ENCODE assay signal across 13 cellular contexts in genomic region chr3:52015431-52016256, GRCh38. TPM values are rescaled to one million over a fixed set of nuclear protein-coding genes. Genes with fewer than 3 reads are reported as not detected.
A peak's percentile ranks its signal among the peaks of the same experiment; 100 is the strongest.
DNase-seq lines count a peak whose midpoint lies in the region; ATAC-seq and TF ChIP-seq lines count a peak whose summit lies in the region.
"Had no signal": no experiment of that assay in that cellular context is flagged by ENCODE, and none has a peak within 500 bp of the region (broad histone marks: within the 10 kb centered on the region; RNA-seq: fewer than 3 reads in every experiment).

No MANE protein-coding gene starts in this region.

- H3K4me3 Mint-ChIP-seq in activated T-helper 17 cell treated with anti-CD3 and anti-CD28 coated beads, Interleukin-2, amount 50 U/mL, for 72 hours: no peak overlapping the region
- H3K4me3 Mint-ChIP-seq: CD4-positive, alpha-beta memory T cell had no signal

- no peak for ATAC-seq in left cardiac atrium
- no peak for ATAC-seq in activated T-helper 17 cell treated with anti-CD3 and anti-CD28 coated beads, Interleukin-2, amount 50 U/mL, for 72 hours (replicated peaks)
- no peak for ATAC-seq in thoracic aorta (ENCODE audit: insufficient number of reproducible peaks, low FRiP score, low read depth)
- no peak for ATAC-seq in HG02973 (IDR thresholded peaks at IDR 0.05; ENCODE audit: unreplicated experiment)
- ATAC-seq: left colon had no signal

- H3K27me3 Mint-ChIP-seq in activated T-helper 17 cell treated with anti-CD3 and anti-CD28 coated beads, Interleukin-2, amount 50 U/mL, for 72 hours: no peaks in the 10 kb centered on the region
- H3K27me3 Mint-ChIP-seq: CD4-positive, alpha-beta memory T cell had no signal

- peak overlapping the region; percentile 62 for H3K27ac Mint-ChIP-seq in activated T-helper 17 cell treated with anti-CD3 and anti-CD28 coated beads, Interleukin-2, amount 50 U/mL, for 72 hours

- DNase-seq in right atrium auricular region (ENCODE audit: low spot score): no peak
- DNase-seq in left cardiac atrium: no peak
- no peak for DNase-seq in thoracic aorta (ENCODE audit: low spot score)
- no peak for DNase-seq in ascending aorta (ENCODE audit: low spot score in 2 of 2)
- DNase-seq: ACHN; CD4-positive, alpha-beta memory T cell; DND-41; HCEC 1CT; left colon; occipital lobe; T-helper 2 cell had no signal

- H3K4me3 ChIP-seq in right atrium auricular region: no peak overlapping the region
- no peak overlapping the region for H3K4me3 ChIP-seq in thoracic aorta
- H3K4me3 ChIP-seq in ascending aorta: no peak overlapping the region

- no peaks in the 10 kb centered on the region for H3K36me3 Mint-ChIP-seq in activated T-helper 17 cell treated with anti-CD3 and anti-CD28 coated beads, Interleukin-2, amount 50 U/mL, for 72 hours (ENCODE audit: low read depth)
- H3K36me3 Mint-ChIP-seq: CD4-positive, alpha-beta memory T cell had no signal

- H3K4me1 Mint-ChIP-seq in activated T-helper 17 cell treated with anti-CD3 and anti-CD28 coated beads, Interleukin-2, amount 50 U/mL, for 72 hours: no peaks in the 10 kb centered on the region
- H3K4me1 Mint-ChIP-seq: CD4-positive, alpha-beta memory T cell had no signal

- intact Hi-C loops in left cardiac atrium (cut with DNase I): no loop called here
- intact Hi-C loops in ascending aorta (cut with DNase I): no loop called here

- H3K36me3 ChIP-seq in right atrium auricular region (no peaks in the 10 kb centered on the region), thoracic aorta (no peaks in the 10 kb centered on the region), ascending aorta (no peaks in the 10 kb centered on the region)

- H3K9me3 Mint-ChIP-seq in activated T-helper 17 cell treated with anti-CD3 and anti-CD28 coated beads, Interleukin-2, amount 50 U/mL, for 72 hours: no peaks in the 10 kb centered on the region

- H3K4me1 ChIP-seq in right atrium auricular region (peaks cover 0 to 76% of the 10 kb centered on the region in 2 donors), thoracic aorta (ENCODE audit: control insufficient read depth in 1 of 2, low read depth in 2 of 2) (peaks cover 21 to 51% of the 10 kb centered on the region in 2 donors), ascending aorta (peaks cover 12 to 43% of the 10 kb centered on the region in 2 donors)

- TF ChIP-seq CTCF in right atrium auricular region (IDR thresholded peaks at IDR 0.05) (no peak), thoracic aorta (IDR thresholded peaks at IDR 0.05) (no peak), ascending aorta (IDR thresholded peaks at IDR 0.05) (no peak)

- no peaks in the 10 kb centered on the region for H3K9me3 ChIP-seq in right atrium auricular region
- no peaks in the 10 kb centered on the region for H3K9me3 ChIP-seq in thoracic aorta
- H3K9me3 ChIP-seq in ascending aorta: no peaks in the 10 kb centered on the region

- H3K27me3 ChIP-seq in right atrium auricular region (no peaks in the 10 kb centered on the region), thoracic aorta (replicated peaks; ENCODE audit: insufficient read depth) (no peaks in the 10 kb centered on the region), ascending aorta (no peaks in the 10 kb centered on the region)

- H3K27ac ChIP-seq in right atrium auricular region (peak overlapping the region; percentile 93 to 96), thoracic aorta (peak overlapping the region; percentile 92 to 95), ascending aorta (peak overlapping the region in 1 of 2 donors; percentile 96)

RNA-seq across cellular contexts. Expression of gene RPL29, which starts 19.9 kb away (rescaled TPM):
- total RNA-seq in right atrium auricular region (1,000 to 10,000 TPM in 1 of 2 donors, 100 to 1,000 TPM in 1; 658 to 1,017 TPM), left cardiac atrium (100 to 1,000 TPM; 586 to 682 TPM), thoracic aorta (100 to 1,000 TPM; 642 to 718 TPM), ascending aorta (1,224 TPM)
- total RNA-seq in activated T-helper 17 cell treated with anti-CD3 and anti-CD28 coated beads, Interleukin-2, amount 50 U/mL, for 72 hours: 1,000 to 10,000 TPM; 1,433 to 1,498 TPM

RNA-seq across cellular contexts. Expression of gene ACY1, which starts 32.3 kb away (rescaled TPM):
- total RNA-seq in right atrium auricular region (10 to 100 TPM; 26.0 to 29.8 TPM), left cardiac atrium (10 to 100 TPM; 21.8 to 24.8 TPM), thoracic aorta (10 to 100 TPM in 1 of 2 donors, 1 to 10 TPM in 1; 6.1 to 12.3 TPM), ascending aorta (94.0 TPM)
- total RNA-seq in activated T-helper 17 cell treated with anti-CD3 and anti-CD28 coated beads, Interleukin-2, amount 50 U/mL, for 72 hours: 10 to 100 TPM; 39.5 to 49.9 TPM

RNA-seq across cellular contexts. Expression of gene DUSP7, which starts 40.7 kb away (rescaled TPM):
- 10 to 100 TPM; 17.7 to 33.7 TPM for total RNA-seq in right atrium auricular region
- total RNA-seq in left cardiac atrium: 10 to 100 TPM; 24.6 to 39.3 TPM
- total RNA-seq in activated T-helper 17 cell treated with anti-CD3 and anti-CD28 coated beads, Interleukin-2, amount 50 U/mL, for 72 hours: 10 to 100 TPM; 19.3 to 25.1 TPM
- total RNA-seq in thoracic aorta: 10 to 100 TPM; 41.1 to 42.2 TPM
- 76.5 TPM for total RNA-seq in ascending aorta

RNA-seq across cellular contexts. Expression of gene ABHD14A, which starts 40.8 kb away (rescaled TPM):
- total RNA-seq in right atrium auricular region: 10 to 100 TPM; 21.0 to 31.3 TPM
- total RNA-seq in left cardiac atrium: 10 to 100 TPM; 18.1 to 18.3 TPM
- total RNA-seq in activated T-helper 17 cell treated with anti-CD3 and anti-CD28 coated beads, Interleukin-2, amount 50 U/mL, for 72 hours: 10 to 100 TPM; 10.5 to 11.1 TPM
- total RNA-seq in thoracic aorta: 10 to 100 TPM in 1 of 2 donors, 1 to 10 TPM in 1; 9.7 to 24.0 TPM
- total RNA-seq in ascending aorta: 37.4 TPM

RNA-seq across cellular contexts. Expression of gene ABHD14B, which starts 41.8 kb away (rescaled TPM):
- total RNA-seq in right atrium auricular region (10 to 100 TPM; 15.6 to 20.9 TPM), left cardiac atrium (10 to 100 TPM; 22.0 to 22.1 TPM), thoracic aorta (10 to 100 TPM; 28.6 to 55.2 TPM), ascending aorta (46.1 TPM)
- 10 to 100 TPM; 34.4 to 42.0 TPM for total RNA-seq in activated T-helper 17 cell treated with anti-CD3 and anti-CD28 coated beads, Interleukin-2, amount 50 U/mL, for 72 hours
